ENCODE assay signal across 17 cellular contexts in the genomic region with DNA sequence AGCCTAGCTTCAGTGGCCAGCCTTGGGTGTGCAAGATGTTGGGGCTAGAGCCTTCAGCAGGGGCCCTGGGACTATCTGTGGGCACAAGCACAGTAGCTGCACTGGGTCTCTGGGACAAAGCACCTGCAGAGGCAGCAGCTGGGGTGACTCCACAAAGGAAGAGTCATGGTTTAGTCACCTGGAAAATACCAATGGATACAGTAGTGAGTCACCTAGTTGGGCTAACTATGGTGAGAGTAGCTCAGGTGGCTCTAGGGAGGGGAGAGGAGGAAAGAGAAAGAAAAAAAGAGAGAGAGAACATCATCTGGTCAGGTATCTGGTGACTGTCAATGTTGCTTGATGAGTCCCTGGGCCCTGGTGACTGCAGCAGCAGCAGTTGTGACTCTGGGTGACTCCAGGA.
DNase-seq lines count a peak whose midpoint lies in the region; FAIRE-seq and TF ChIP-seq lines count a peak whose summit lies in the region.
"Had no signal": no experiment of that assay in that cellular context is flagged by ENCODE, and none has a peak within 500 bp of the region (broad histone marks: within the 10 kb centered on the region; RNA-seq: fewer than 3 reads in every experiment).

No MANE protein-coding gene starts in this region.

- no peak for TF ChIP-seq CTCF in mammary epithelial cell (conservative IDR thresholded peaks at IDR 0.05 in 1 of 2, IDR thresholded peaks at IDR 0.05 in 1 of 2; ENCODE audit: extremely low read depth in 1 of 2, insufficient read depth in 1 of 2, low read depth in 1 of 2, low read length in 2 of 2)
- TF ChIP-seq CTCF in vagina (IDR thresholded peaks at IDR 0.05), result no peak
- TF ChIP-seq CTCF in brain microvascular endothelial cell (IDR thresholded peaks at IDR 0.05; ENCODE audit: low read depth, low read length, missing control alignments), result no peak

- H3K9me3 ChIP-seq in mammary epithelial cell (replicated peaks; ENCODE audit: insufficient read depth, low read length), result no peaks in the 10 kb centered on the region
- H3K9me3 ChIP-seq in vagina, result no peaks in the 10 kb centered on the region
- H3K9me3 ChIP-seq: A549; BLaER1 treated with 17β-estradiol and CSF1 and Interleukin-3, amounts not matched to agents 10 nM and 100 nM had no signal

- no peaks in the 10 kb centered on the region for H3K27me3 ChIP-seq in mammary epithelial cell (ENCODE audit: insufficient read depth, low read length)
- no peaks in the 10 kb centered on the region for H3K27me3 ChIP-seq in vagina
- no peaks in the 10 kb centered on the region for H3K27me3 ChIP-seq in brain microvascular endothelial cell (replicated peaks)
- H3K27me3 ChIP-seq: BLaER1 treated with 17β-estradiol and CSF1 and Interleukin-3, amounts not matched to agents 10 nM and 100 nM had no signal

- H3K9ac ChIP-seq in mammary epithelial cell (ENCODE audit: insufficient read depth, low read length), result no peak overlapping the region
- H3K9ac ChIP-seq: BLaER1 treated with 17β-estradiol and CSF1 and Interleukin-3, amounts not matched to agents 10 nM and 100 nM had no signal

- H4K20me1 ChIP-seq in mammary epithelial cell (ENCODE audit: insufficient read depth, low read length), result no peaks in the 10 kb centered on the region
- H4K20me1 ChIP-seq: BLaER1 treated with 17β-estradiol and CSF1 and Interleukin-3, amounts not matched to agents 10 nM and 100 nM had no signal

- dilution Hi-C loops in mammary epithelial cell (cut with HindIII; ENCODE audit: low sequenced_read_pairs), result no loop called here

- in situ Hi-C loops in Caki2 (cut with HindIII; ENCODE audit: low pct_unique_long_range_greater_than_20kb, low sequenced_read_pairs), result no loop called here
- in situ Hi-C loops in mammary epithelial cell (cut with MboI; ENCODE audit: low sequenced_read_pairs in 2 of 2), result no loop called here
- in situ Hi-C loops in brain microvascular endothelial cell (cut with HindIII; ENCODE audit: low pct_ligation_motif_present, low sequenced_read_pairs), result no loop called here

- intact Hi-C loops in mammary epithelial cell (cut with micrococcal nuclease), result loop anchor here (5.0 to 10.0 kb wide), 2 partner anchors 72 to 81 kb away; partner anchors contain the start of gene SPIN4
- intact Hi-C loops in vagina (cut with DNase I), result no loop called here

- DNase-seq in Caki2 (ENCODE audit: low read depth), result peak; percentile 25
- peak; percentile 49 for DNase-seq in HT1080 (ENCODE audit: low read depth)
- peak; percentile 88 for DNase-seq in mammary epithelial cell
- DNase-seq in glomerular visceral epithelial cell (ENCODE audit: extremely low spot score), result peak; percentile 1
- DNase-seq in HTR-8/SVneo (ENCODE audit: insufficient read length, low spot score), result no peak
- no peak for DNase-seq in activated T-cell treated with anti-CD3 and anti-CD28 coated beads for 4 hours
- no peak for DNase-seq in vagina (ENCODE audit: extremely low spot score in 2 of 2)
- no peak for DNase-seq in brain microvascular endothelial cell
- DNase-seq: CD8-positive, alpha-beta memory T cell; NCI-H1417 treated with DMSO at 0.1 percent for 48 hours; NCI-H2029; NCI-H748 treated with DMSO at 0.1 percent for 48 hours; SHP77 had no signal

- peak overlapping the region; percentile 39 for H3K27ac ChIP-seq in mammary epithelial cell (ENCODE audit: insufficient read depth, low read depth, low read length)
- no peak overlapping the region for H3K27ac ChIP-seq in vagina
- H3K27ac ChIP-seq in brain microvascular endothelial cell, result no peak overlapping the region
- H3K27ac ChIP-seq: A549; BLaER1 treated with 17β-estradiol and CSF1 and Interleukin-3, amounts not matched to agents 10 nM and 100 nM had no signal

- H3K4me1 ChIP-seq in mammary epithelial cell (ENCODE audit: insufficient read depth, low read length) (peaks cover 24% of the 10 kb centered on the region), vagina (no peaks in the 10 kb centered on the region)
- H3K4me1 ChIP-seq: A549; BLaER1 treated with 17β-estradiol and CSF1 and Interleukin-3, amounts not matched to agents 10 nM and 100 nM had no signal

- no TSS peak for BruUV-seq in mammary epithelial cell (replicated peaks; lab: Mats Ljungman, UMichigan)

- no peak overlapping the region for H3K4me3 ChIP-seq in mammary epithelial cell (replicated peaks in 1 of 3; ENCODE audit: insufficient read depth in 1 of 3, low read depth in 2 of 3, low read length in 3 of 3)
- no peak overlapping the region for H3K4me3 ChIP-seq in vagina
- H3K4me3 ChIP-seq in brain microvascular endothelial cell (ENCODE audit: low read depth, low read length), result no peak overlapping the region
- H3K4me3 ChIP-seq: A549; BLaER1 treated with 17β-estradiol and CSF1 and Interleukin-3, amounts not matched to agents 10 nM and 100 nM had no signal

- H3K36me3 ChIP-seq in mammary epithelial cell (ENCODE audit: insufficient read depth, low read length), result no peaks in the 10 kb centered on the region
- no peaks in the 10 kb centered on the region for H3K36me3 ChIP-seq in vagina
- no peaks in the 10 kb centered on the region for H3K36me3 ChIP-seq in brain microvascular endothelial cell (replicated peaks)

- H2AFZ ChIP-seq in mammary epithelial cell (ENCODE audit: low read depth, low read length), result no peak overlapping the region

- CTCF ChIA-PET in mammary epithelial cell (lab: Charles Lee; ENCODE audit: low non-redundant PET), result no interaction called here

- TF ChIP-seq POLR2A in vagina (IDR thresholded peaks at IDR 0.05), result no peak

- H3K4me2 ChIP-seq in mammary epithelial cell (ENCODE audit: insufficient read depth, low read depth, low read length), result no peak overlapping the region
- H3K4me2 ChIP-seq: A549; BLaER1 treated with 17β-estradiol and CSF1 and Interleukin-3, amounts not matched to agents 10 nM and 100 nM had no signal

- H3K79me2 ChIP-seq in mammary epithelial cell (ENCODE audit: insufficient read depth, low read length), result no peaks in the 10 kb centered on the region

- FAIRE-seq in HTR-8/SVneo (lab: Jason Lieb, UNC), result no peak
- FAIRE-seq: GM19239, H54 had no signal

Comparison
In these comparisons a context has a peak if more than half of its experiments do, and no peak if none do; other contexts are left out.
1. DNase-seq: peak in Caki2 (single experiment), HT1080 (single experiment), mammary epithelial cell (single experiment) and glomerular visceral epithelial cell (single experiment); none in HTR-8/SVneo (single experiment), activated T-cell treated with anti-CD3 and anti-CD28 coated beads for 4 hours (single experiment), vagina (0 of 2) and brain microvascular endothelial cell (single experiment).